Comparison of ENCODE assay signal across 20 cellular contexts in genomic region chr9:96550659-96551058, GRCh38.
DNase-seq lines count a peak whose midpoint lies in the region; ATAC-seq, FAIRE-seq and TF ChIP-seq lines count a peak whose summit lies in the region.
"Had no signal": no experiment of that assay in that cellular context is flagged by ENCODE, and none has a peak within 500 bp of the region (broad histone marks: within the 10 kb centered on the region; RNA-seq: fewer than 3 reads in every experiment).

No MANE protein-coding gene starts in this region.

- H3K23ac ChIP-seq in trophoblast cell (ENCODE audit: low read length) = no peak overlapping the region

- H4K12ac ChIP-seq in trophoblast cell (ENCODE audit: low read depth, low read length) = no peak overlapping the region

- H2BK120ac ChIP-seq in trophoblast cell (ENCODE audit: insufficient read depth, low read length, poor library complexity) = no peak overlapping the region

- peaks cover 1 to 26% of the 10 kb centered on the region in 2 experiments; a peak in 1 of 5 replicates for H3K36me3 ChIP-seq in HepG2 (replicated peaks in 1 of 2; ENCODE audit: control insufficient read depth in 1 of 2, insufficient read depth in 2 of 2, low read length in 2 of 2)
- H3K36me3 ChIP-seq in right lobe of liver = peaks cover 0 to 3% (median 0%) of the 10 kb centered on the region in 4 donors
- no peaks in the 10 kb centered on the region for H3K36me3 ChIP-seq in K562 (ENCODE audit: control insufficient read depth, insufficient read depth, low read length)
- peaks cover 2% of the 10 kb centered on the region in 2 experiments for H3K36me3 ChIP-seq in trophoblast cell (ENCODE audit: control insufficient read depth in 1 of 2, insufficient read depth in 2 of 2, low read length in 2 of 2)
- H3K36me3 ChIP-seq: BLaER1 had no signal

- POLR2A ChIA-PET in HepG2 (lab: Yijun Ruan, JAX) (no interaction called here), K562 (lab: Yijun Ruan, JAX) (no interaction called here)

- no peak for FAIRE-seq in HepG2 (lab: Jason Lieb, UNC)
- no peak for FAIRE-seq in K562 (lab: Jason Lieb, UNC)
- FAIRE-seq: GM12891 had no signal

- 92% methylated on average over 4 of the region's 4 CpGs for WGBS in HepG2 (ENCODE audit: low lambda C conversion rate)
- WGBS in right lobe of liver (ENCODE audit: insufficient coverage, low coverage, low lambda C conversion rate, missing lambda C conversion rate) = 84% methylated on average over 4 of the region's 4 CpGs
- whole genome bisulfite sequencing in K562 (ENCODE audit: insufficient coverage, low coverage, missing lambda C conversion rate) = 5% methylated on average over 4 of the region's 4 CpGs
- WGBS in trophoblast cell (ENCODE audit: extremely low coverage, insufficient coverage, insufficient read length) = no CpG with 5 or more reads among the region's 4 CpGs

- H3K4me1 Mint-ChIP-seq in type B pancreatic cell (ENCODE audit: unreplicated experiment) = peaks cover 2% of the 10 kb centered on the region

- H3K9ac ChIP-seq in HepG2 (ENCODE audit: insufficient read depth, low read depth, low read length) = no peak overlapping the region
- H3K9ac ChIP-seq in K562 (ENCODE audit: insufficient read depth in 1 of 2, low read depth in 2 of 2, low read length in 2 of 2) = no peak overlapping the region
- no peak overlapping the region for H3K9ac ChIP-seq in trophoblast cell (ENCODE audit: low read length)
- H3K9ac ChIP-seq: BLaER1 had no signal

- TF ChIP-seq CTCF in HepG2 (CRISPR knock-in tag; IDR thresholded peaks at IDR 0.05) (no peak), right lobe of liver (IDR thresholded peaks at IDR 0.05) (no peak), K562 (IDR thresholded peaks at IDR 0.05 in 2 of 3, conservative IDR thresholded peaks at IDR 0.05 in 1 of 3; ENCODE audit: insufficient read depth in 2 of 3, low read depth in 1 of 3, low read length in 3 of 3) (no peak), dorsolateral prefrontal cortex (IDR thresholded peaks at IDR 0.05 in 54 of 56, conservative IDR thresholded peaks at IDR 0.05 in 2 of 56; ENCODE audit: low read depth in 1 of 56, partially characterized antibody in 56 of 56) (no peak), type B pancreatic cell (conservative IDR thresholded peaks at IDR 0.05) (no peak)

- no peaks in the 10 kb centered on the region for H3K27me3 Mint-ChIP-seq in type B pancreatic cell
- H3K27me3 Mint-ChIP-seq: CD4-positive, alpha-beta memory T cell had no signal

- no peaks in the 10 kb centered on the region for H3K27me3 ChIP-seq in HepG2 (ENCODE audit: control insufficient read depth in 1 of 2, insufficient read depth in 2 of 2, low read length in 2 of 2)
- H3K27me3 ChIP-seq in right lobe of liver = no peaks in the 10 kb centered on the region
- H3K27me3 ChIP-seq in K562 (ENCODE audit: control insufficient read depth in 2 of 2, insufficient read depth in 2 of 2, low read length in 2 of 2) = peaks cover 0 to 6% of the 10 kb centered on the region in 2 experiments; a peak in 1 of 5 replicates
- H3K27me3 ChIP-seq in trophoblast cell (ENCODE audit: insufficient read depth, low read length) = no peaks in the 10 kb centered on the region
- no peaks in the 10 kb centered on the region for H3K27me3 ChIP-seq in dorsolateral prefrontal cortex
- H3K27me3 ChIP-seq: BLaER1 had no signal

- no peak overlapping the region for H2AFZ ChIP-seq in HepG2 (ENCODE audit: low read length)
- H2AFZ ChIP-seq in K562 (ENCODE audit: low read depth, low read length) = no peak overlapping the region
- H2AFZ ChIP-seq in trophoblast cell (ENCODE audit: insufficient read depth, low read length, poor library complexity) = no peak overlapping the region

- H4K20me1 ChIP-seq in HepG2 (ENCODE audit: insufficient read depth, low read length) = no peaks in the 10 kb centered on the region
- H4K20me1 ChIP-seq in K562 (replicated peaks; ENCODE audit: control insufficient read depth, insufficient read depth, low read length) = no peaks in the 10 kb centered on the region
- H4K20me1 ChIP-seq: BLaER1 had no signal

- intact Hi-C loops in HepG2 (cut with micrococcal nuclease; ENCODE audit: unreplicated experiment) (no loop called here), right lobe of liver (cut with DNase I) (no loop called here), K562 (cut with micrococcal nuclease) (no loop called here), dorsolateral prefrontal cortex (cut with DNase I) (no loop called here)

- no peak overlapping the region for H3K4me3 Mint-ChIP-seq in type B pancreatic cell
- H3K4me3 Mint-ChIP-seq: CD14-positive monocyte; CD4-positive, alpha-beta memory T cell; H9 had no signal

- H3K27ac Mint-ChIP-seq in type B pancreatic cell = no peak overlapping the region
- H3K27ac Mint-ChIP-seq: CD14-positive monocyte; CD4-positive, alpha-beta memory T cell; H9 had no signal

- H3K4me3 ChIP-seq in HepG2 (replicated peaks in 1 of 3; ENCODE audit: insufficient read depth in 1 of 3, low read depth in 2 of 3, low read length in 3 of 3) (no peak overlapping the region), right lobe of liver (no peak overlapping the region), K562 (no peak overlapping the region), trophoblast cell (ENCODE audit: low read depth, low read length) (no peak overlapping the region), dorsolateral prefrontal cortex (no peak overlapping the region)
- H3K4me3 ChIP-seq: BLaER1 had no signal

- no peak for TF ChIP-seq POLR2A in HepG2 (IDR thresholded peaks at IDR 0.05; ENCODE audit: insufficient read depth in 1 of 2, low read depth in 2 of 2, low read length in 2 of 2)
- no peak for TF ChIP-seq POLR2A in right lobe of liver (IDR thresholded peaks at IDR 0.05)
- no peak for TF ChIP-seq POLR2A in K562 (conservative IDR thresholded peaks at IDR 0.05)
- no peak for TF ChIP-seq POLR2A in erythroblast (IDR thresholded peaks at IDR 0.05; ENCODE audit: low read length)

- H4K91ac ChIP-seq in trophoblast cell (ENCODE audit: low read depth, low read length) = no peak overlapping the region

- H3K4ac ChIP-seq in trophoblast cell (ENCODE audit: low read depth, low read length) = no peak overlapping the region

- BruUV-seq in HepG2 (replicated peaks; lab: Mats Ljungman, UMichigan) (no TSS peak), K562 (replicated peaks; lab: Mats Ljungman, UMichigan) (no TSS peak)

- TF ChIP-seq RAD21 in HepG2 (CRISPR knock-in tag; IDR thresholded peaks at IDR 0.05) (no peak), K562 (CRISPR knock-in tag; conservative IDR thresholded peaks at IDR 0.05 in 1 of 2, IDR thresholded peaks at IDR 0.05 in 1 of 2) (no peak)

- DNase-seq in HepG2 (ENCODE audit: low spot score) (no peak), right lobe of liver (no peak), K562 (ENCODE audit: extremely low read depth in 1 of 4, low spot score in 3 of 4) (no peak), trophoblast cell (peak in 1 of 2 donors; percentile 68), dorsolateral prefrontal cortex (no peak), type B pancreatic cell (ENCODE audit: extremely low spot score, unreplicated experiment) (no peak), erythroblast (lab: John Stamatoyannopoulos, UW) (no peak)
- DNase-seq: 8988T; CD4-positive, alpha-beta memory T cell; DMS153; DND-41; EL; GOT3; H9; IMR-90; KBM-7 had no signal

- no peaks in the 10 kb centered on the region for H3K9me1 ChIP-seq in K562 (ENCODE audit: control insufficient read depth, insufficient read depth, low read length)

- H4K8ac ChIP-seq in trophoblast cell (ENCODE audit: low read depth, low read length) = no peak overlapping the region

- H2BK12ac ChIP-seq in trophoblast cell (ENCODE audit: low read length) = no peak overlapping the region

- H3K18ac ChIP-seq in trophoblast cell (ENCODE audit: low read length) = no peak overlapping the region

- no peak overlapping the region for H3K14ac ChIP-seq in trophoblast cell (ENCODE audit: low read length)

- H3K4me2 ChIP-seq in HepG2 (ENCODE audit: low read depth, low read length) (no peak overlapping the region), K562 (ENCODE audit: insufficient read depth, low read length) (no peak overlapping the region), trophoblast cell (ENCODE audit: low read length) (no peak overlapping the region)
- H3K4me2 ChIP-seq: BLaER1 had no signal

- no peaks in the 10 kb centered on the region for H3K9me3 Mint-ChIP-seq in type B pancreatic cell
- H3K9me3 Mint-ChIP-seq: CD4-positive, alpha-beta memory T cell; H9 had no signal

- TF ChIP-seq EP300 in HepG2 (IDR thresholded peaks at IDR 0.05; ENCODE audit: low read depth in 2 of 2, low read length in 2 of 2) (no peak), HepG2 (CRISPR knock-in tag; IDR thresholded peaks at IDR 0.05; ENCODE audit: borderline replicate concordance) (no peak), K562 (IDR thresholded peaks at IDR 0.05; ENCODE audit: low read length) (no peak)

- H3K79me2 ChIP-seq in HepG2 (ENCODE audit: insufficient read depth, low read length) (peaks cover 4% of the 10 kb centered on the region), K562 (ENCODE audit: control insufficient read depth, insufficient read depth, low read length) (no peaks in the 10 kb centered on the region), trophoblast cell (ENCODE audit: control insufficient read depth, insufficient read depth, low read length, poor library complexity) (no peaks in the 10 kb centered on the region)

- H3K27ac ChIP-seq in HepG2 (ENCODE audit: extremely low read length, insufficient read depth, low read length) (no peak overlapping the region), right lobe of liver (no peak overlapping the region), K562 (ENCODE audit: extremely low read depth, low read depth, low read length) (no peak overlapping the region), trophoblast cell (ENCODE audit: low read depth, low read length) (peak overlapping the region; percentile 44), dorsolateral prefrontal cortex (no peak overlapping the region)
- H3K27ac ChIP-seq: BLaER1, HL-60 had no signal

- H3K79me1 ChIP-seq in trophoblast cell (ENCODE audit: low read length) = peaks cover 3% of the 10 kb centered on the region

- H2AK5ac ChIP-seq in trophoblast cell (ENCODE audit: low read length) = no peak overlapping the region

- H3K4me1 ChIP-seq in HepG2 (ENCODE audit: insufficient read depth, low read length) = peaks cover 20% of the 10 kb centered on the region
- H3K4me1 ChIP-seq in right lobe of liver = no peaks in the 10 kb centered on the region
- H3K4me1 ChIP-seq in K562 (replicated peaks in 1 of 2; ENCODE audit: control insufficient read depth in 2 of 2, insufficient read depth in 2 of 2, low read length in 2 of 2) = no peaks in the 10 kb centered on the region
- H3K4me1 ChIP-seq in trophoblast cell (ENCODE audit: control insufficient read depth in 1 of 2, insufficient read depth in 2 of 2, low read length in 2 of 2) = peaks cover 0 to 4% of the 10 kb centered on the region in 2 experiments
- H3K4me1 ChIP-seq: BLaER1 had no signal

- no peak overlapping the region for H2BK5ac ChIP-seq in trophoblast cell (ENCODE audit: low read depth, low read length, poor library complexity)

- ATAC-seq in HepG2 = no peak
- ATAC-seq in right lobe of liver = no peak
- no peak for ATAC-seq in K562

- H3K9me3 ChIP-seq in HepG2 (ENCODE audit: low read length) (no peaks in the 10 kb centered on the region), right lobe of liver (no peaks in the 10 kb centered on the region), K562 (replicated peaks; ENCODE audit: control insufficient read depth, insufficient read depth, low read depth, low read length) (no peaks in the 10 kb centered on the region), trophoblast cell (ENCODE audit: insufficient read depth, low read depth, low read length) (no peaks in the 10 kb centered on the region)
- H3K9me3 ChIP-seq: BLaER1 had no signal

- in situ Hi-C loops in HepG2 (cut with HindIII; ENCODE audit: extremely low pct_ligation_motif_present, low pct_unique_long_range_greater_than_20kb) = no loop called here
- in situ Hi-C loops in K562 (cut with MboI) = no loop called here

- peaks cover 16% of the 10 kb centered on the region for H3K36me3 Mint-ChIP-seq in type B pancreatic cell
- H3K36me3 Mint-ChIP-seq: CD14-positive monocyte had no signal

- CTCF ChIA-PET in HepG2 (lab: Yijun Ruan, JAX; ENCODE audit: low intra/inter-chr PET ratio, low total read pairs) (no interaction called here), K562 (lab: Yijun Ruan, JAX; ENCODE audit: low intra/inter-chr PET ratio) (no interaction called here)

Comparison
In these comparisons a context has a peak if more than half of its experiments do, and no peak if none do; other contexts are left out.
1. Of the 241 proteins assayed by ChIP-seq in both HepG2 and K562: peak only in HepG2: none; only in K562: JUND; in both: none; in neither: 238; mixed calls (peak in some experiments, not most) for 2.